ENCODE assay signal across 10 cellular contexts in the genomic region with DNA sequence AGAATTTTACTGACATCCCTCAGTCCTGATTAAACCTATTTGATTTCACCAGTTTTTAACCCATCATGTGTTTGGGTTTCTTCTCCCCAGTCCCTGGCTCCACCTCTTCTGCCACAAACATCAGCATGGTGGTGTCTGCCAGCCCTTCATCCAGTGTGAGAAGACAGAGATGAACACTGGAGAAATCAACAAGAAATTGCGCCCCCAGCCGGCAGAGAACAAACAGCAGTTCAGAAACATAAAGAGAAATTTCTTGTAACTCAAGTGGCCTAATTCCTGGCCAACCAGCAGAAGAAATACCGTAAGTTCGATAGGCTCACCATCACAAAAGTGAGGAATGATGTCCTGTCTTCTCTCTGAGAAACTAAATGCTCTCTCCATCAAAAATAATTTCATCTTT. TPM values are rescaled to one million over a fixed set of nuclear protein-coding genes. Genes with fewer than 3 reads are reported as not detected.
A peak's percentile ranks its signal among the peaks of the same experiment; 100 is the strongest.
DNase-seq lines count a peak whose midpoint lies in the region; ATAC-seq and TF ChIP-seq lines count a peak whose summit lies in the region.
"Had no signal": no experiment of that assay in that cellular context is flagged by ENCODE, and none has a peak within 500 bp of the region (broad histone marks: within the 10 kb centered on the region; RNA-seq: fewer than 3 reads in every experiment).

No MANE protein-coding gene starts in this region.

- H4K20me1 ChIP-seq in IMR-90 (ENCODE audit: insufficient read depth, low read length) = no peaks in the 10 kb centered on the region

- dilution Hi-C loops in IMR-90 (cut with HindIII; ENCODE audit: low sequenced_read_pairs, unreplicated experiment) = loop anchor here (25.0 kb wide), 1 partner anchor 106 kb away; a partner anchor contains a TSS

- H4K5ac ChIP-seq in IMR-90 (ENCODE audit: low read depth, low read length) = no peak overlapping the region

- ATAC-seq in IMR-90 (ENCODE audit: low read depth) = no peak
- no peak for ATAC-seq in GM18861 (IDR thresholded peaks at IDR 0.05; ENCODE audit: unreplicated experiment)

- H3K18ac ChIP-seq in IMR-90 (ENCODE audit: low read depth, low read length) = no peak overlapping the region

- no peak for TF ChIP-seq RAD21 in IMR-90 (IDR thresholded peaks at IDR 0.05; ENCODE audit: low read length)

- H2BK120ac ChIP-seq in IMR-90 (ENCODE audit: low read depth, low read length) = no peak overlapping the region

- no TSS peak for BruUV-seq in IMR-90 (replicated peaks; lab: Mats Ljungman, UMichigan)

- H3K4me3 ChIP-seq in IMR-90 (ENCODE audit: insufficient read depth, low read depth, low read length) (no peak overlapping the region), astrocyte of the spinal cord (ENCODE audit: low read depth, low read length) (no peak overlapping the region), MG63 (no peak overlapping the region)

- H3K4me2 ChIP-seq in IMR-90 (ENCODE audit: low read depth, low read length) = no peak overlapping the region

- no peak overlapping the region for H2BK20ac ChIP-seq in IMR-90 (ENCODE audit: low read depth, low read length)

- no peak overlapping the region for H4K8ac ChIP-seq in IMR-90 (ENCODE audit: low read depth in 2 of 2, low read length in 2 of 2)

- H2BK5ac ChIP-seq in IMR-90 (ENCODE audit: low read depth, low read length, poor library complexity, severe bottlenecking) = no peak overlapping the region

- H3K4me1 ChIP-seq in IMR-90 (ENCODE audit: control insufficient read depth, insufficient read depth, low read length) = no peaks in the 10 kb centered on the region

- TF ChIP-seq CTCF in IMR-90 (conservative IDR thresholded peaks at IDR 0.05; ENCODE audit: low read depth, low read length) = peak; percentile 45
- TF ChIP-seq CTCF in astrocyte of the spinal cord (IDR thresholded peaks at IDR 0.05; ENCODE audit: low read depth, low read length) = peak; percentile 52

- intact Hi-C loops in IMR-90 (cut with micrococcal nuclease) = no loop called here

- H3K9me1 ChIP-seq in IMR-90 (ENCODE audit: insufficient read depth, low read length) = 0 out of 2 replicates have a peak, but pooled peaks cover 2% of the 10 kb centered on the region

- POLR2A ChIA-PET in IMR-90 (lab: Charles Lee; ENCODE audit: unreplicated experiment) = no interaction called here

- H2AK5ac ChIP-seq in IMR-90 (ENCODE audit: low read depth, low read length) = no peak overlapping the region

- no peak overlapping the region for H4K91ac ChIP-seq in IMR-90 (ENCODE audit: insufficient read depth, low read depth, low read length)

- in situ Hi-C loops in IMR-90 (cut with MboI; ENCODE audit: low sequenced_read_pairs) (no loop called here), astrocyte of the spinal cord (cut with HindIII; ENCODE audit: low sequenced_read_pairs) (loop anchor here (25.0 kb wide), 1 partner anchor 106 kb away; a partner anchor contains a TSS)

- no peak overlapping the region for H3K4ac ChIP-seq in IMR-90 (ENCODE audit: low read depth, low read length)

- H3K36me3 ChIP-seq in IMR-90 (ENCODE audit: control insufficient read depth, insufficient read depth, low read length) (no peaks in the 10 kb centered on the region), MG63 (no peaks in the 10 kb centered on the region)

- H2AFZ ChIP-seq in IMR-90 (replicated peaks; ENCODE audit: low read length, poor library complexity) = no peak overlapping the region

- no peaks in the 10 kb centered on the region for H3K79me1 ChIP-seq in IMR-90 (ENCODE audit: low read depth in 1 of 2, low read length in 2 of 2)

- H3K27ac ChIP-seq in IMR-90 (ENCODE audit: insufficient read depth, low read length) = no peak overlapping the region

- no CpG with 5 or more reads among the region's 4 CpGs for WGBS in IMR-90 (ENCODE audit: extremely low coverage in 2 of 2, insufficient read length in 1 of 2), 2 experiments

- DNase-seq in SKM-1 treated with dmso at 0.1 percent for 144 hours (lab: John Stamatoyannopoulos, UW; ENCODE audit: unreplicated experiment) (peak; percentile 17), SKM-1 (lab: John Stamatoyannopoulos, UW; ENCODE audit: unreplicated experiment) (no peak), IMR-90 (no peak), astrocyte of the spinal cord (ENCODE audit: low read depth, low spot score) (no peak), myocyte (ENCODE audit: low read depth) (peak; percentile 16), T1000 (lab: John Stamatoyannopoulos, UW) (no peak), MG63 (no peak)
- DNase-seq: amygdala, occipital lobe had no signal

- H2AK9ac ChIP-seq in IMR-90 (replicated peaks; ENCODE audit: low read depth, low read length, poor library complexity) = no peak overlapping the region

- no peak overlapping the region for H3K23ac ChIP-seq in IMR-90 (ENCODE audit: low read depth, low read length)

- H2BK15ac ChIP-seq in IMR-90 (ENCODE audit: low read depth, low read length) = no peak overlapping the region

- H3K9me3 ChIP-seq in IMR-90 (ENCODE audit: control insufficient read depth, insufficient read depth, low read length) (no peaks in the 10 kb centered on the region), MG63 (no peaks in the 10 kb centered on the region)

- no peak overlapping the region for H3K9ac ChIP-seq in IMR-90 (ENCODE audit: low read depth, low read length)

- no peak overlapping the region for H3K56ac ChIP-seq in IMR-90 (ENCODE audit: extremely low read depth, insufficient read depth, low read length)

- H3K27me3 ChIP-seq in IMR-90 (ENCODE audit: control insufficient read depth, insufficient read depth, low read length) = peaks cover 43% of the 10 kb centered on the region
- no peaks in the 10 kb centered on the region for H3K27me3 ChIP-seq in MG63

- CTCF ChIA-PET in IMR-90 (lab: Yijun Ruan, JAX) = interaction anchor here (1.0 kb wide), 1 partner anchor 16 kb away, joined by 3 read pairs; no protein-coding TSS in a partner anchor

- H3K14ac ChIP-seq in IMR-90 (replicated peaks; ENCODE audit: low read depth, low read length) = no peak overlapping the region

- TF ChIP-seq POLR2A in IMR-90 (IDR thresholded peaks at IDR 0.05; ENCODE audit: low read depth, low read length) = no peak

TF ChIP-seq in IMR-90, 13 proteins besides CTCF, POLR2A, EP300 and RAD21:
- TF ChIP-seq BHLHE40 (IDR thresholded peaks at IDR 0.05; ENCODE audit: low read depth, low read length) = no peak
- no peak for TF ChIP-seq FOS (IDR thresholded peaks at IDR 0.05; ENCODE audit: low read depth, low read length)
- TF ChIP-seq SMC3 (IDR thresholded peaks at IDR 0.05; ENCODE audit: low read depth, low read length) = no peak
- no peak for TF ChIP-seq NFE2L2 (IDR thresholded peaks at IDR 0.05; ENCODE audit: low read depth, low read length)
- no peak for TF ChIP-seq RCOR1 (IDR thresholded peaks at IDR 0.05; ENCODE audit: insufficient replicate concordance, low read length)
- TF ChIP-seq, protein P1, sequence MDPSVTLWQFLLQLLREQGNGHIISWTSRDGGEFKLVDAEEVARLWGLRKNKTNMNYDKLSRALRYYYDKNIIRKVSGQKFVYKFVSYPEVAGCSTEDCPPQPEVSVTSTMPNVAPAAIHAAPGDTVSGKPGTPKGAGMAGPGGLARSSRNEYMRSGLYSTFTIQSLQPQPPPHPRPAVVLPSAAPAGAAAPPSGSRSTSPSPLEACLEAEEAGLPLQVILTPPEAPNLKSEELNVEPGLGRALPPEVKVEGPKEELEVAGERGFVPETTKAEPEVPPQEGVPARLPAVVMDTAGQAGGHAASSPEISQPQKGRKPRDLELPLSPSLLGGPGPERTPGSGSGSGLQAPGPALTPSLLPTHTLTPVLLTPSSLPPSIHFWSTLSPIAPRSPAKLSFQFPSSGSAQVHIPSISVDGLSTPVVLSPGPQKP (IDR thresholded peaks at IDR 0.05; ENCODE audit: borderline replicate concordance, low read depth, low read length) = no peak
- no peak for TF ChIP-seq MXI1 (IDR thresholded peaks at IDR 0.05; ENCODE audit: borderline replicate concordance, low read depth, low read length)
- TF ChIP-seq RFX5 (IDR thresholded peaks at IDR 0.05; ENCODE audit: low read depth, low read length) = no peak
- TF ChIP-seq CEBPB (IDR thresholded peaks at IDR 0.05; ENCODE audit: low read depth, low read length) = no peak
- TF ChIP-seq, protein P2, sequence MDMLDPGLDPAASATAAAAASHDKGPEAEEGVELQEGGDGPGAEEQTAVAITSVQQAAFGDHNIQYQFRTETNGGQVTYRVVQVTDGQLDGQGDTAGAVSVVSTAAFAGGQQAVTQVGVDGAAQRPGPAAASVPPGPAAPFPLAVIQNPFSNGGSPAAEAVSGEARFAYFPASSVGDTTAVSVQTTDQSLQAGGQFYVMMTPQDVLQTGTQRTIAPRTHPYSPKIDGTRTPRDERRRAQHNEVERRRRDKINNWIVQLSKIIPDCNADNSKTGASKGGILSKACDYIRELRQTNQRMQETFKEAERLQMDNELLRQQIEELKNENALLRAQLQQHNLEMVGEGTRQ (IDR thresholded peaks at IDR 0.05; ENCODE audit: low read depth, low read length) = no peak
- TF ChIP-seq MAFK (IDR thresholded peaks at IDR 0.05; ENCODE audit: low read depth, low read length) = no peak
- no peak for TF ChIP-seq CHD1 (IDR thresholded peaks at IDR 0.05; ENCODE audit: low read depth, low read length)
- no peak for TF ChIP-seq MAZ (IDR thresholded peaks at IDR 0.05; ENCODE audit: borderline replicate concordance, low read depth, low read length)
TF ChIP-seq in IMR-90: peak in this region for 0.

RNA-seq across cellular contexts. Expression of a gene that starts 18.3 kb away (rescaled TPM):
- total RNA-seq in IMR-90 (2012; rRNA removed) (117 and 167 TPM in 2 replicates), myocyte (227 and 251 TPM in 2 replicates)
- polyA plus RNA-seq in IMR-90 (2012; rRNA removed) = 1,354 and 1,402 TPM in 2 replicates
- 1,239 and 1,683 TPM in 2 replicates for polyA plus RNA-seq in IMR-90 (2012; cell fraction: cytosol; rRNA removed)
- 148 and 260 TPM in 2 replicates for polyA plus RNA-seq in IMR-90 (2012; cell fraction: nucleus; rRNA removed; ENCODE audit: low replicate concordance)
- 1,391 TPM for polyA plus RNA-seq in myocyte (2012)
- 347 and 507 TPM in 2 replicates for total RNA-seq in MG63 (2014; rRNA removed; shearing (Covaris generic); ENCODE audit: low replicate concordance)

RNA-seq across cellular contexts. Expression of a gene that starts 24.9 kb away (rescaled TPM):
- total RNA-seq in IMR-90 (2012; rRNA removed) = 77.2 and 86.0 TPM in 2 replicates
- polyA plus RNA-seq in IMR-90 (2012; rRNA removed) = 223 and 277 TPM in 2 replicates
- polyA plus RNA-seq in IMR-90 (2012; cell fraction: cytosol; rRNA removed) = 119 and 149 TPM in 2 replicates
- polyA plus RNA-seq in IMR-90 (2012; cell fraction: nucleus; rRNA removed; ENCODE audit: low replicate concordance) = 18.1 and 82.0 TPM in 2 replicates
- total RNA-seq in myocyte = 31.6 and 36.0 TPM in 2 replicates
- polyA plus RNA-seq in myocyte (2012) = 328 TPM
- 213 and 271 TPM in 2 replicates for total RNA-seq in MG63 (2014; rRNA removed; shearing (Covaris generic); ENCODE audit: low replicate concordance)

Comparison
In these comparisons a context has a peak if more than half of its experiments do, and no peak if none do; other contexts are left out.
1. DNase-seq: peak in SKM-1 treated with dmso at 0.1 percent for 144 hours (single experiment) and myocyte (single experiment); none in SKM-1 (single experiment), IMR-90 (single experiment), astrocyte of the spinal cord (single experiment), T1000 (single experiment) and MG63 (single experiment).